8 cellular contexts compared by ENCODE assay signal in genomic region chr19:39409207-39409885, GRCh38. TPM values are rescaled to one million over a fixed set of nuclear protein-coding genes. Genes with fewer than 3 reads are reported as not detected.
DNase-seq lines count a peak whose midpoint lies in the region; ATAC-seq and TF ChIP-seq lines count a peak whose summit lies in the region.

No MANE protein-coding gene starts in this region.

- intact Hi-C loops in IMR-90 (cut with micrococcal nuclease) (no loop called here), thyroid gland (cut with DNase I) (no loop called here)

- H4K8ac ChIP-seq in IMR-90 (ENCODE audit: low read depth in 2 of 2, low read length in 2 of 2), result peak overlapping the region; percentile 94 to 95

- peak overlapping the region; percentile 93 for H3K9ac ChIP-seq in IMR-90 (ENCODE audit: low read depth, low read length)

- H3K18ac ChIP-seq in IMR-90 (ENCODE audit: low read depth, low read length), result peak overlapping the region; percentile 83

- peak; percentile 77 to 90 (median 85) for DNase-seq in CD8-positive, alpha-beta memory T cell
- DNase-seq in IMR-90 (peak; percentile 61), RPMI8226 (peak; percentile 93), germinal center (ENCODE audit: low spot score) (peak; percentile 72), occipital lobe (lab: John Stamatoyannopoulos, UW) (peak; percentile 52), thyroid gland (peak; percentile 96 to 98), SK-N-DZ (ENCODE audit: low spot score) (no peak)
- peak; percentile 89 for DNase-seq in activated naive CD4-positive, alpha-beta T cell treated with anti-CD3 and anti-CD28 coated beads, Interleukin-2, amount 10 ng/mL, durations not matched to agents 7 days and 5 days

- peaks cover 0 to 40% of the 10 kb centered on the region in 2 donors for H3K27me3 Mint-ChIP-seq in CD8-positive, alpha-beta memory T cell
- peaks cover 10% of the 10 kb centered on the region for H3K27me3 Mint-ChIP-seq in activated naive CD4-positive, alpha-beta T cell treated with anti-CD3 and anti-CD28 coated beads, Interleukin-2, amount 10 ng/mL, durations not matched to agents 7 days and 5 days

- dilution Hi-C loops in IMR-90 (cut with HindIII; ENCODE audit: low sequenced_read_pairs, unreplicated experiment), result no loop called here

- TF ChIP-seq CTCF in IMR-90 (conservative IDR thresholded peaks at IDR 0.05; ENCODE audit: low read depth, low read length) (no peak), thyroid gland (IDR thresholded peaks at IDR 0.05) (no peak)

- peak; percentile 1; the same call in 1 of the 2 replicates for ATAC-seq in IMR-90 (ENCODE audit: low read depth)

- peaks cover 45% of the 10 kb centered on the region for H3K4me1 ChIP-seq in CD8-positive, alpha-beta memory T cell (ENCODE audit: insufficient read depth, low read length)
- H3K4me1 ChIP-seq in IMR-90 (ENCODE audit: control insufficient read depth, insufficient read depth, low read length) (peaks cover 17% of the 10 kb centered on the region), thyroid gland (peaks cover 40 to 45% of the 10 kb centered on the region in 2 donors)

- peaks cover 13 to 53% (median 13%) of the 10 kb centered on the region in 3 donors for H3K36me3 Mint-ChIP-seq in CD8-positive, alpha-beta memory T cell
- H3K36me3 Mint-ChIP-seq in activated naive CD4-positive, alpha-beta T cell treated with anti-CD3 and anti-CD28 coated beads, Interleukin-2, amount 10 ng/mL, durations not matched to agents 7 days and 5 days, result peaks cover 44% of the 10 kb centered on the region

- peak overlapping the region; percentile 87 for H2BK5ac ChIP-seq in IMR-90 (ENCODE audit: low read depth, low read length, poor library complexity, severe bottlenecking)

- peak overlapping the region; percentile 98 for H3K56ac ChIP-seq in IMR-90 (ENCODE audit: extremely low read depth, insufficient read depth, low read length)

- POLR2A ChIA-PET in CD8-positive, alpha-beta memory T cell (lab: Charles Lee), result interaction anchor here (1.9 to 4.3 kb wide), 4 partner anchors 9 to 26 kb away, joined by 17 to 96 read pairs (median 22); partner anchors contain the start of genes MED29, PAF1 and RPS16
- POLR2A ChIA-PET in IMR-90 (lab: Charles Lee; ENCODE audit: unreplicated experiment), result interaction anchor here (0.6 kb wide), 1 partner anchor 19 kb away, joined by 4 read pairs; no protein-coding TSS in a partner anchor

- H2AK5ac ChIP-seq in IMR-90 (ENCODE audit: low read depth, low read length), result peak overlapping the region; percentile 87

- peak overlapping the region; percentile 73 for H4K5ac ChIP-seq in IMR-90 (ENCODE audit: low read depth, low read length)

- peaks cover 5 to 40% of the 10 kb centered on the region in 2 experiments; a peak in 3 of 4 replicates for H3K79me1 ChIP-seq in IMR-90 (ENCODE audit: low read depth in 1 of 2, low read length in 2 of 2)

- H4K20me1 ChIP-seq in IMR-90 (ENCODE audit: insufficient read depth, low read length), result peaks cover 34% of the 10 kb centered on the region

- peak overlapping the region; percentile 96 to 100 (median 99) for H3K27ac Mint-ChIP-seq in CD8-positive, alpha-beta memory T cell
- H3K27ac Mint-ChIP-seq in activated naive CD4-positive, alpha-beta T cell treated with anti-CD3 and anti-CD28 coated beads, Interleukin-2, amount 10 ng/mL, durations not matched to agents 7 days and 5 days, result peak overlapping the region; percentile 98

- WGBS in IMR-90 (ENCODE audit: extremely low coverage in 2 of 2, insufficient read length in 1 of 2), 2 experiments, result 0% methylated on average over 7 of the region's 47 CpGs; no CpG with 5 or more reads in 1 of the 2 experiments
- WGBS in thyroid gland, 2 donors, result 1 to 6% methylated on average over 13 to 19 of the region's 47 CpGs

- peak overlapping the region; percentile 99 for H3K14ac ChIP-seq in IMR-90 (replicated peaks; ENCODE audit: low read depth, low read length)

- peak; percentile 90 for TF ChIP-seq POLR2A in IMR-90 (IDR thresholded peaks at IDR 0.05; ENCODE audit: low read depth, low read length)
- peak; percentile 77 to 96 for TF ChIP-seq POLR2A in thyroid gland (IDR thresholded peaks at IDR 0.05)

- H3K27me3 ChIP-seq in CD8-positive, alpha-beta memory T cell (ENCODE audit: insufficient read depth, low read length, poor library complexity, severe bottlenecking), result no peaks in the 10 kb centered on the region
- no peaks in the 10 kb centered on the region for H3K27me3 ChIP-seq in IMR-90 (ENCODE audit: control insufficient read depth, insufficient read depth, low read length)
- H3K27me3 ChIP-seq in thyroid gland, result no peaks in the 10 kb centered on the region

- H3K4me1 Mint-ChIP-seq in CD8-positive, alpha-beta memory T cell, result peaks cover 47 to 57% (median 56%) of the 10 kb centered on the region in 3 donors
- H3K4me1 Mint-ChIP-seq in activated naive CD4-positive, alpha-beta T cell treated with anti-CD3 and anti-CD28 coated beads, Interleukin-2, amount 10 ng/mL, durations not matched to agents 7 days and 5 days, result peaks cover 47% of the 10 kb centered on the region

- H2BK20ac ChIP-seq in IMR-90 (ENCODE audit: low read depth, low read length), result no peak overlapping the region

- BruUV-seq in IMR-90 (replicated peaks; lab: Mats Ljungman, UMichigan), result no TSS peak

- H3K23ac ChIP-seq in IMR-90 (ENCODE audit: low read depth, low read length), result peak overlapping the region; percentile 95

- peak overlapping the region; percentile 84 for H2BK120ac ChIP-seq in IMR-90 (ENCODE audit: low read depth, low read length)

- H2AFZ ChIP-seq in IMR-90 (replicated peaks; ENCODE audit: low read length, poor library complexity), result peak overlapping the region; percentile 78

- H3K4me3 ChIP-seq in CD8-positive, alpha-beta memory T cell (ENCODE audit: low read length), result peak overlapping the region; percentile 86
- H3K4me3 ChIP-seq in IMR-90 (ENCODE audit: insufficient read depth, low read depth, low read length) (peak overlapping the region; percentile 58), thyroid gland (replicated peaks in 1 of 3) (peak overlapping the region in 2 of 3 donors; percentile 92 to 99)

- in situ Hi-C loops in IMR-90 (cut with MboI; ENCODE audit: low sequenced_read_pairs), result no loop called here

- no peak for TF ChIP-seq RAD21 in IMR-90 (IDR thresholded peaks at IDR 0.05; ENCODE audit: low read length)

- H2AK9ac ChIP-seq in IMR-90 (replicated peaks; ENCODE audit: low read depth, low read length, poor library complexity), result peak overlapping the region; percentile 97

- peak overlapping the region; percentile 84; the same call in 1 of the 3 replicates for H2BK15ac ChIP-seq in IMR-90 (ENCODE audit: low read depth, low read length)

- H3K9me3 ChIP-seq in CD8-positive, alpha-beta memory T cell (ENCODE audit: low read length), result no peaks in the 10 kb centered on the region
- no peaks in the 10 kb centered on the region for H3K9me3 ChIP-seq in IMR-90 (ENCODE audit: control insufficient read depth, insufficient read depth, low read length)
- H3K9me3 ChIP-seq in thyroid gland, result no peaks in the 10 kb centered on the region

- peak overlapping the region; percentile 98 for H3K4ac ChIP-seq in IMR-90 (ENCODE audit: low read depth, low read length)

- H3K9me3 Mint-ChIP-seq in CD8-positive, alpha-beta memory T cell, result peaks cover 0 to 21% (median 10%) of the 10 kb centered on the region in 5 donors
- no peaks in the 10 kb centered on the region for H3K9me3 Mint-ChIP-seq in activated naive CD4-positive, alpha-beta T cell treated with anti-CD3 and anti-CD28 coated beads, Interleukin-2, amount 10 ng/mL, durations not matched to agents 7 days and 5 days

- H3K9me1 ChIP-seq in IMR-90 (ENCODE audit: insufficient read depth, low read length), result no peaks in the 10 kb centered on the region

- H3K27ac ChIP-seq in CD8-positive, alpha-beta memory T cell (ENCODE audit: low read depth, low read length), result peak overlapping the region; percentile 97
- H3K27ac ChIP-seq in IMR-90 (ENCODE audit: insufficient read depth, low read length) (peak overlapping the region; percentile 97), thyroid gland (peak overlapping the region; percentile 95 to 100 (median 99))

- peak overlapping the region; percentile 89 to 96 (median 92) for H3K4me3 Mint-ChIP-seq in CD8-positive, alpha-beta memory T cell
- peak overlapping the region; percentile 90 for H3K4me3 Mint-ChIP-seq in activated naive CD4-positive, alpha-beta T cell treated with anti-CD3 and anti-CD28 coated beads, Interleukin-2, amount 10 ng/mL, durations not matched to agents 7 days and 5 days

- CTCF ChIA-PET in CD8-positive, alpha-beta memory T cell (lab: Charles Lee), result interaction anchor here (4.2 kb wide), 1 partner anchor 12 kb away, joined by 70 read pairs; no protein-coding TSS in a partner anchor
- CTCF ChIA-PET in IMR-90 (lab: Yijun Ruan, JAX), result no interaction called here
- CTCF ChIA-PET in activated naive CD4-positive, alpha-beta T cell treated with anti-CD3 and anti-CD28 coated beads, Interleukin-2, amount 10 ng/mL, durations not matched to agents 7 days and 5 days (lab: Charles Lee), result interaction anchor here (3.8 kb wide), 1 partner anchor 11 kb away, joined by 32 read pairs; no protein-coding TSS in a partner anchor

- H3K4me2 ChIP-seq in IMR-90 (ENCODE audit: low read depth, low read length), result peak overlapping the region; percentile 96

- H4K91ac ChIP-seq in IMR-90 (ENCODE audit: insufficient read depth, low read depth, low read length), result peak overlapping the region; percentile 96

- H3K36me3 ChIP-seq in CD8-positive, alpha-beta memory T cell (ENCODE audit: insufficient read depth, low read length), result peaks cover 14% of the 10 kb centered on the region
- peaks cover 15% of the 10 kb centered on the region for H3K36me3 ChIP-seq in IMR-90 (ENCODE audit: control insufficient read depth, insufficient read depth, low read length)
- H3K36me3 ChIP-seq in thyroid gland, result peaks cover 14 to 20% of the 10 kb centered on the region in 2 donors

RNA-seq across cellular contexts. Expression of gene ZFP36, which starts 2.7 kb away (rescaled TPM):
- total RNA-seq in CD8-positive, alpha-beta memory T cell, result 10 to 100 TPM; 32.8 to 36.4 TPM
- polyA plus RNA-seq in CD8-positive, alpha-beta memory T cell, result 355 TPM
- total RNA-seq in IMR-90 (2012; rRNA removed), result 1.4 and 3.1 TPM in 2 replicates
- polyA plus RNA-seq in IMR-90 (2012; rRNA removed), result 45.0 and 50.5 TPM in 2 replicates
- 84.7 and 235 TPM in 2 replicates for polyA plus RNA-seq in IMR-90 (2012; cell fraction: cytosol; rRNA removed)
- 360 and 687 TPM in 2 replicates for polyA plus RNA-seq in IMR-90 (2012; cell fraction: nucleus; rRNA removed; ENCODE audit: low replicate concordance)
- total RNA-seq in occipital lobe, result 1.2 TPM
- 100 to 1,000 TPM in 1 of 4 donors, 10 to 100 TPM in 3; 32.4 to 109 (median 62.4) TPM for total RNA-seq in thyroid gland
- polyA plus RNA-seq in SK-N-DZ (2014; cell fraction: cytosol; rRNA removed), result 0.05 and 0.12 TPM in 2 replicates
- polyA plus RNA-seq in SK-N-DZ (2014; cell fraction: nucleus; rRNA removed), result 0.25 and 3.2 TPM in 2 replicates

RNA-seq across cellular contexts. Expression of gene PLEKHG2, which starts 3.1 kb away (rescaled TPM):
- total RNA-seq in CD8-positive, alpha-beta memory T cell, result 10 to 100 TPM; 35.2 to 36.4 TPM
- polyA plus RNA-seq in CD8-positive, alpha-beta memory T cell, result 4.0 TPM
- total RNA-seq in IMR-90 (2012; rRNA removed) (6.5 and 7.8 TPM in 2 replicates), occipital lobe (27.3 TPM), thyroid gland (10 to 100 TPM in 2 of 4 donors, 1 to 10 TPM in 2; 8.2 to 29.1 (median 10.7) TPM)
- polyA plus RNA-seq in IMR-90 (2012; rRNA removed), result 28.3 and 33.2 TPM in 2 replicates
- polyA plus RNA-seq in IMR-90 (2012; cell fraction: cytosol; rRNA removed), result 7.8 and 13.9 TPM in 2 replicates
- 174 and 236 TPM in 2 replicates for polyA plus RNA-seq in IMR-90 (2012; cell fraction: nucleus; rRNA removed; ENCODE audit: low replicate concordance)
- 6.1 and 6.7 TPM in 2 replicates for polyA plus RNA-seq in SK-N-DZ (2014; cell fraction: cytosol; rRNA removed)
- polyA plus RNA-seq in SK-N-DZ (2014; cell fraction: nucleus; rRNA removed), result 45.7 and 55.9 TPM in 2 replicates

RNA-seq across cellular contexts. Expression of gene MED29, which starts 18.2 kb away (rescaled TPM):
- 10 to 100 TPM; 39.3 to 39.6 TPM for total RNA-seq in CD8-positive, alpha-beta memory T cell
- 56.8 TPM for polyA plus RNA-seq in CD8-positive, alpha-beta memory T cell
- total RNA-seq in IMR-90 (2012; rRNA removed), result 15.6 and 17.6 TPM in 2 replicates
- polyA plus RNA-seq in IMR-90 (2012; rRNA removed), result 26.9 and 28.8 TPM in 2 replicates
- polyA plus RNA-seq in IMR-90 (2012; cell fraction: cytosol; rRNA removed), result 19.6 and 29.3 TPM in 2 replicates
- polyA plus RNA-seq in IMR-90 (2012; cell fraction: nucleus; rRNA removed; ENCODE audit: low replicate concordance), result 18.4 and 19.1 TPM in 2 replicates
- total RNA-seq in occipital lobe, result 17.2 TPM
- 10 to 100 TPM; 44.3 to 77.5 (median 63.4) TPM for total RNA-seq in thyroid gland
- 22.6 and 23.4 TPM in 2 replicates for polyA plus RNA-seq in SK-N-DZ (2014; cell fraction: cytosol; rRNA removed)
- 5.6 and 6.3 TPM in 2 replicates for polyA plus RNA-seq in SK-N-DZ (2014; cell fraction: nucleus; rRNA removed)

RNA-seq across cellular contexts. Expression of gene PAF1, which starts 18.4 kb away (rescaled TPM):
- total RNA-seq in CD8-positive, alpha-beta memory T cell, result 10 to 100 TPM; 44.6 to 46.9 TPM
- 50.2 TPM for polyA plus RNA-seq in CD8-positive, alpha-beta memory T cell
- total RNA-seq in IMR-90 (2012; rRNA removed) (45.7 and 57.8 TPM in 2 replicates), occipital lobe (29.2 TPM), thyroid gland (10 to 100 TPM; 38.8 to 60.3 (median 50.8) TPM)
- polyA plus RNA-seq in IMR-90 (2012; rRNA removed), result 54.3 and 61.6 TPM in 2 replicates
- 35.9 and 45.6 TPM in 2 replicates for polyA plus RNA-seq in IMR-90 (2012; cell fraction: cytosol; rRNA removed)
- polyA plus RNA-seq in IMR-90 (2012; cell fraction: nucleus; rRNA removed; ENCODE audit: low replicate concordance), result 63.6 and 92.7 TPM in 2 replicates
- polyA plus RNA-seq in SK-N-DZ (2014; cell fraction: cytosol; rRNA removed), result 22.7 and 24.5 TPM in 2 replicates
- 20.1 and 24.0 TPM in 2 replicates for polyA plus RNA-seq in SK-N-DZ (2014; cell fraction: nucleus; rRNA removed)

RNA-seq across cellular contexts. Expression of gene RPS16, which starts 26.4 kb away (rescaled TPM):
- 1,000 to 10,000 TPM; 2,654 to 2,668 TPM for total RNA-seq in CD8-positive, alpha-beta memory T cell
- polyA plus RNA-seq in CD8-positive, alpha-beta memory T cell, result 1,795 TPM
- total RNA-seq in IMR-90 (2012; rRNA removed), result 320 and 410 TPM in 2 replicates
- 3,500 and 3,524 TPM in 2 replicates for polyA plus RNA-seq in IMR-90 (2012; rRNA removed)
- 4,203 and 4,770 TPM in 2 replicates for polyA plus RNA-seq in IMR-90 (2012; cell fraction: cytosol; rRNA removed)
- 1,551 and 1,592 TPM in 2 replicates for polyA plus RNA-seq in IMR-90 (2012; cell fraction: nucleus; rRNA removed; ENCODE audit: low replicate concordance)
- 77.0 TPM for total RNA-seq in occipital lobe
- total RNA-seq in thyroid gland, result 1,000 to 10,000 TPM in 2 of 4 donors, 100 to 1,000 TPM in 2; 919 to 2,686 (median 1,277) TPM
- polyA plus RNA-seq in SK-N-DZ (2014; cell fraction: cytosol; rRNA removed), result 33.7 and 54.4 TPM in 2 replicates
- 34.5 and 39.1 TPM in 2 replicates for polyA plus RNA-seq in SK-N-DZ (2014; cell fraction: nucleus; rRNA removed)
